28 cellular contexts compared by ENCODE assay signal in genomic region chr1:194919146-194919545, GRCh38.
"Had no signal": no experiment of that assay in that cellular context is flagged by ENCODE, and none has a peak within 500 bp of the region (broad histone marks: within the 10 kb centered on the region; RNA-seq: fewer than 3 reads in every experiment).

No MANE protein-coding gene starts in this region.

- H3K27ac ChIP-seq: brain microvascular endothelial cell, coronary artery, dorsolateral prefrontal cortex, WERI-Rb-1 had no signal

- ATAC-seq: activated CD4-positive, CD25-positive, alpha-beta regulatory T cell treated with anti-CD3 and anti-CD28 coated beads, Interleukin-2, amount 50 U/mL, for 24 hours; activated CD8-positive, alpha-beta T cell treated with anti-CD3 and anti-CD28 coated beads for 36 hours; activated T-cell treated with anti-CD3 and anti-CD28 coated beads, Interleukin-2, amount 50 U/mL, for 4 hours; activated T-helper 17 cell treated with anti-CD3 and anti-CD28 coated beads, Interleukin-2, amount 50 U/mL, for 72 hours; esophagus mucosa had no signal

- H3K4me3 ChIP-seq: coronary artery, dorsolateral prefrontal cortex had no signal

- H3K36me3 ChIP-seq: brain microvascular endothelial cell, WERI-Rb-1 had no signal

- H3K27me3 ChIP-seq: brain microvascular endothelial cell, dorsolateral prefrontal cortex had no signal

- DNase-seq: activated B cell treated with CpG ODN at 0.5 μM for 24 hours; activated CD4-positive, alpha-beta T cell treated with anti-CD3 and anti-CD28 coated beads for 48 hours; activated CD4-positive, alpha-beta T cell treated with anti-CD3 and anti-CD28 coated beads, Interleukin-2, amount 50 U/mL, for 1 hour; activated CD4-positive, alpha-beta T cell treated with anti-CD3 and anti-CD28 coated beads, Interleukin-2, amount 50 U/mL, for 48 hours; activated CD8-positive, alpha-beta memory T cell treated with anti-CD3 and anti-CD28 coated beads for 24 hours; activated CD8-positive, alpha-beta T cell treated with anti-CD3 and anti-CD28 coated beads for 36 hours; activated effector memory CD4-positive, alpha-beta T cell treated with Interleukin-2 at 50 U/mL for 16 hours; activated gamma-delta T cell treated with Interleukin-2 at 50 U/mL for 16 hours; activated naive CD4-positive, alpha-beta T cell treated with anti-CD3 and anti-CD28 coated beads, Interleukin-2, amount 50 U/mL, for 16 hours; activated naive CD4-positive, alpha-beta T cell treated with Interleukin-2 at 50 U/mL for 16 hours; activated T-cell treated with anti-CD3 and anti-CD28 coated beads, Interleukin-2, amount 50 U/mL, for 4 hours; amniotic stem cell; anterior cingulate cortex; brain microvascular endothelial cell; dorsolateral prefrontal cortex; effector memory CD4-positive, alpha-beta T cell; endodermal cell; foreskin fibroblast; head of caudate nucleus; T1000; WERI-Rb-1 had no signal

- FAIRE-seq: astrocyte, bronchial epithelial cell, frontal cortex had no signal
